ENCODE assay signal across 10 cellular contexts in genomic region chr2:37851828-37852584, GRCh38.
DNase-seq lines count a peak whose midpoint lies in the region; ATAC-seq, FAIRE-seq and TF ChIP-seq lines count a peak whose summit lies in the region.
"Had no signal": no experiment of that assay in that cellular context is flagged by ENCODE, and none has a peak within 500 bp of the region (broad histone marks: within the 10 kb centered on the region; RNA-seq: fewer than 3 reads in every experiment).

No MANE protein-coding gene starts in this region.

- no peaks in the 10 kb centered on the region for H3K27me3 ChIP-seq in pancreas

- ATAC-seq in GM18511 (IDR thresholded peaks at IDR 0.05; ENCODE audit: unreplicated experiment) (peak; percentile 87), GM21528 (IDR thresholded peaks at IDR 0.05; ENCODE audit: low FRiP score, unreplicated experiment) (peak; percentile 68), HG03571 (IDR thresholded peaks at IDR 0.05; ENCODE audit: unreplicated experiment) (peak; percentile 69), sciatic nerve (no peak), pancreas (no peak)
- peak in 1 of 2 donors; percentile 44 for ATAC-seq in naive thymus-derived CD8-positive, alpha-beta T cell

- H3K9me3 Mint-ChIP-seq in naive thymus-derived CD8-positive, alpha-beta T cell, result no peaks in the 10 kb centered on the region
- H3K9me3 Mint-ChIP-seq in CD14-positive monocyte, result peaks cover 0 to 4% (median 0%) of the 10 kb centered on the region in 7 donors

- H3K36me3 Mint-ChIP-seq in naive thymus-derived CD8-positive, alpha-beta T cell, result no peaks in the 10 kb centered on the region
- peaks cover 0 to 2% of the 10 kb centered on the region in 2 donors for H3K36me3 Mint-ChIP-seq in CD14-positive monocyte

- H3K9me3 ChIP-seq in pancreas, result no peaks in the 10 kb centered on the region

- H3K4me1 Mint-ChIP-seq in naive thymus-derived CD8-positive, alpha-beta T cell, result peaks cover 0 to 44% (median 14%) of the 10 kb centered on the region in 4 donors
- H3K4me1 Mint-ChIP-seq in CD14-positive monocyte, result peaks cover 61% of the 10 kb centered on the region

- no peak overlapping the region for H3K4me3 ChIP-seq in pancreas

- intact Hi-C loops in sciatic nerve (cut with DNase I), result no loop called here
- intact Hi-C loops in pancreas (cut with DNase I), result no loop called here
- intact Hi-C loops in CD14-positive monocyte (cut with micrococcal nuclease), result no loop called here

- no peaks in the 10 kb centered on the region for H3K36me3 ChIP-seq in pancreas

- peaks cover 0 to 3% (median 0%) of the 10 kb centered on the region in 3 donors for H3K4me1 ChIP-seq in pancreas

- WGBS in pancreas, 2 donors, result 60 to 72% methylated on average over 3 of the region's 3 CpGs

- no peak for TF ChIP-seq CTCF in pancreas (IDR thresholded peaks at IDR 0.05)
- no peak for TF ChIP-seq CTCF in CD14-positive monocyte (IDR thresholded peaks at IDR 0.05)

- H3K4me3 Mint-ChIP-seq in naive thymus-derived CD8-positive, alpha-beta T cell, result peak overlapping the region in 4 of 10 donors; percentile 32 to 50 (median 38)
- H3K4me3 Mint-ChIP-seq in CD14-positive monocyte, result peak overlapping the region in 1 of 2 donors; percentile 31

- H3K27me3 Mint-ChIP-seq in naive thymus-derived CD8-positive, alpha-beta T cell, result peaks cover 0 to 9% (median 2%) of the 10 kb centered on the region in 5 donors
- peaks cover 0 to 6% (median 5%) of the 10 kb centered on the region in 3 donors for H3K27me3 Mint-ChIP-seq in CD14-positive monocyte (ENCODE audit: low read depth in 3 of 3)

- peak in 1 of 10 donors; percentile 10 for DNase-seq in naive thymus-derived CD8-positive, alpha-beta T cell
- DNase-seq in sciatic nerve (ENCODE audit: low spot score), result no peak
- no peak for DNase-seq in retina
- DNase-seq in pancreas, result no peak
- DNase-seq in CD14-positive monocyte (ENCODE audit: low spot score), result no peak
- DNase-seq: NCI-H526; stimulated activated CD4-positive, alpha-beta T cell treated with anti-CD3 and anti-CD28 coated beads, Interleukin-1b, Interleukin-23, amount 100 ng/mL, for 48 hours had no signal

- H3K27ac Mint-ChIP-seq in naive thymus-derived CD8-positive, alpha-beta T cell, result peak overlapping the region in 9 of 10 donors; percentile 5 to 88 (median 45)
- peak overlapping the region in 2 of 7 donors; percentile 36 to 63 for H3K27ac Mint-ChIP-seq in CD14-positive monocyte

- no peak for FAIRE-seq in pancreas (lab: Jason Lieb, UNC)

- POLR2A ChIA-PET in naive thymus-derived CD8-positive, alpha-beta T cell (lab: Charles Lee), result no interaction called here

- peak overlapping the region in 2 of 4 donors; percentile 3 to 47 for H3K27ac ChIP-seq in pancreas

Comparison
In these comparisons a context has a peak if more than half of its experiments do, and no peak if none do; other contexts are left out.
1. ATAC-seq: peak in GM18511 (single experiment), GM21528 (single experiment) and HG03571 (single experiment); none in sciatic nerve (single experiment) and pancreas (0 of 4).